ENCODE assay signal across 16 cellular contexts in genomic region chr10:83692196-83692595, GRCh38.
DNase-seq lines count a peak whose midpoint lies in the region; ATAC-seq and TF ChIP-seq lines count a peak whose summit lies in the region.
"Had no signal": no experiment of that assay in that cellular context is flagged by ENCODE, and none has a peak within 500 bp of the region (broad histone marks: within the 10 kb centered on the region; RNA-seq: fewer than 3 reads in every experiment).

No MANE protein-coding gene starts in this region.

- no peak for ATAC-seq in stimulated activated naive CD8-positive, alpha-beta T cell treated with anti-CD3 and anti-CD28 coated beads, Interleukin-15, Interleukin-2, amounts not matched to agents 100 U/mL and 50 U/mL, for 24 hours
- ATAC-seq in natural killer cell treated with Interleukin-12 subunit alpha and Interleukin-12 subunit beta and Interleukin-15 and Interleukin-18, amount 100 ng/mL, for 72 hours = no peak
- ATAC-seq: GM12878, GM23338, HepG2 had no signal

- CTCF ChIA-PET in MCF 10A (lab: Yijun Ruan, JAX) (interaction anchor here (0.6 kb wide), 1 partner anchor 204 kb away, joined by 4 read pairs; no protein-coding TSS in a partner anchor), PC-9 (lab: Charles Lee) (no interaction called here)

- no peaks in the 10 kb centered on the region for H3K9me3 ChIP-seq in breast epithelium
- 0 out of 2 replicates have a peak, but pooled peaks cover 3% of the 10 kb centered on the region for H3K9me3 ChIP-seq in PC-9 (ENCODE audit: insufficient read depth, low read depth)
- no peaks in the 10 kb centered on the region for H3K9me3 ChIP-seq in osteoblast (ENCODE audit: low read depth, low read length)
- H3K9me3 ChIP-seq in vagina = no peaks in the 10 kb centered on the region
- H3K9me3 ChIP-seq: BLaER1, Caco-2 had no signal

- H3K79me2 ChIP-seq in PC-9 (ENCODE audit: low read depth) = no peaks in the 10 kb centered on the region
- no peaks in the 10 kb centered on the region for H3K79me2 ChIP-seq in osteoblast (ENCODE audit: insufficient read depth, low read length)

- H3K36me3 Mint-ChIP-seq in MCF 10A (ENCODE audit: insufficient read depth, unreplicated experiment) = peaks cover 4% of the 10 kb centered on the region
- no peaks in the 10 kb centered on the region for H3K36me3 Mint-ChIP-seq in natural killer cell treated with Interleukin-12 subunit alpha and Interleukin-12 subunit beta and Interleukin-15 and Interleukin-18, amount 100 ng/mL, for 72 hours
- H3K36me3 Mint-ChIP-seq: CD8-positive, alpha-beta memory T cell had no signal

- intact Hi-C loops in MCF 10A (cut with micrococcal nuclease) (loop anchor here (10.0 kb wide), 1 partner anchor 1437 kb away; no protein-coding TSS in a partner anchor), breast epithelium (cut with DNase I; ENCODE audit: low total_unique reads) (no loop called here), PC-9 (cut with micrococcal nuclease; ENCODE audit: unreplicated experiment) (no loop called here), vagina (cut with DNase I) (no loop called here)

- no peaks in the 10 kb centered on the region for H3K9me2 ChIP-seq in PC-9 (ENCODE audit: insufficient read depth)

- peaks cover 6% of the 10 kb centered on the region for H3K4me1 Mint-ChIP-seq in MCF 10A (ENCODE audit: insufficient read depth, unreplicated experiment)
- H3K4me1 Mint-ChIP-seq in natural killer cell treated with Interleukin-12 subunit alpha and Interleukin-12 subunit beta and Interleukin-15 and Interleukin-18, amount 100 ng/mL, for 72 hours (ENCODE audit: low read depth in 2 of 2) = no peaks in the 10 kb centered on the region
- H3K4me1 Mint-ChIP-seq: CD8-positive, alpha-beta memory T cell had no signal

- H3K27me3 ChIP-seq in breast epithelium (no peaks in the 10 kb centered on the region), PC-9 (ENCODE audit: insufficient read depth, low read depth) (no peaks in the 10 kb centered on the region), osteoblast (ENCODE audit: insufficient read depth, low read length) (no peaks in the 10 kb centered on the region), vagina (no peaks in the 10 kb centered on the region)
- H3K27me3 ChIP-seq: BLaER1 had no signal

- no peaks in the 10 kb centered on the region for H3K36me3 ChIP-seq in breast epithelium
- H3K36me3 ChIP-seq in PC-9 (ENCODE audit: low read depth) = no peaks in the 10 kb centered on the region
- H3K36me3 ChIP-seq in osteoblast (ENCODE audit: insufficient read depth, low read length) = no peaks in the 10 kb centered on the region
- no peaks in the 10 kb centered on the region for H3K36me3 ChIP-seq in vagina
- H3K36me3 ChIP-seq: BLaER1 had no signal

- no peak overlapping the region for H3K27ac ChIP-seq in breast epithelium
- H3K27ac ChIP-seq in PC-9 = peak overlapping the region; percentile 52
- no peak overlapping the region for H3K27ac ChIP-seq in osteoblast (ENCODE audit: low read depth, low read length)
- H3K27ac ChIP-seq in vagina = no peak overlapping the region
- H3K27ac ChIP-seq: 22Rv1, BLaER1 had no signal

- no peak overlapping the region for H3K4me3 Mint-ChIP-seq in MCF 10A (ENCODE audit: unreplicated experiment)
- no peak overlapping the region for H3K4me3 Mint-ChIP-seq in natural killer cell treated with Interleukin-12 subunit alpha and Interleukin-12 subunit beta and Interleukin-15 and Interleukin-18, amount 100 ng/mL, for 72 hours
- H3K4me3 Mint-ChIP-seq: CD8-positive, alpha-beta memory T cell; GM23338 had no signal

- H3K4me2 ChIP-seq in PC-9 = 0 out of 2 replicates have a peak overlapping the region, but pooled peaks have one; percentile 5
- H3K4me2 ChIP-seq in osteoblast (ENCODE audit: insufficient read depth, low read length) = no peak overlapping the region
- H3K4me2 ChIP-seq: BLaER1, GM23338 had no signal

- H4K20me1 ChIP-seq in PC-9 (ENCODE audit: insufficient read depth) = no peaks in the 10 kb centered on the region
- H4K20me1 ChIP-seq in osteoblast (ENCODE audit: insufficient read depth, low read length) = no peaks in the 10 kb centered on the region
- H4K20me1 ChIP-seq: BLaER1 had no signal

- no peak for TF ChIP-seq CTCF in MCF 10A (IDR thresholded peaks at IDR 0.05; ENCODE audit: unreplicated experiment)
- no peak for TF ChIP-seq CTCF in breast epithelium (IDR thresholded peaks at IDR 0.05)
- no peak for TF ChIP-seq CTCF in PC-9 (conservative IDR thresholded peaks at IDR 0.05)
- no peak for TF ChIP-seq CTCF in osteoblast (IDR thresholded peaks at IDR 0.05; ENCODE audit: extremely low read depth, low read depth, low read length)
- no peak for TF ChIP-seq CTCF in vagina (IDR thresholded peaks at IDR 0.05)

- H3K4me3 ChIP-seq in breast epithelium (no peak overlapping the region), PC-9 (no peak overlapping the region), osteoblast (ENCODE audit: insufficient read depth, low read length) (no peak overlapping the region), vagina (no peak overlapping the region)
- H3K4me3 ChIP-seq: BLaER1, GM12878, GM23338 had no signal

- no peaks in the 10 kb centered on the region for H3K9me3 Mint-ChIP-seq in MCF 10A (ENCODE audit: unreplicated experiment)
- H3K9me3 Mint-ChIP-seq in natural killer cell treated with Interleukin-12 subunit alpha and Interleukin-12 subunit beta and Interleukin-15 and Interleukin-18, amount 100 ng/mL, for 72 hours = peaks cover 2% of the 10 kb centered on the region
- H3K9me3 Mint-ChIP-seq: GM23338 had no signal

- H3F3A ChIP-seq in PC-9 (ENCODE audit: insufficient read depth, low read depth) = no peaks in the 10 kb centered on the region

- no peaks in the 10 kb centered on the region for H3K27me3 Mint-ChIP-seq in MCF 10A (ENCODE audit: insufficient read depth, unreplicated experiment)
- no peaks in the 10 kb centered on the region for H3K27me3 Mint-ChIP-seq in natural killer cell treated with Interleukin-12 subunit alpha and Interleukin-12 subunit beta and Interleukin-15 and Interleukin-18, amount 100 ng/mL, for 72 hours
- H3K27me3 Mint-ChIP-seq: CD8-positive, alpha-beta memory T cell had no signal

- H2AFZ ChIP-seq in PC-9 (no peak overlapping the region), osteoblast (ENCODE audit: low read length) (no peak overlapping the region)
- H2AFZ ChIP-seq: GM23338 had no signal

- no peak overlapping the region for H3K27ac Mint-ChIP-seq in MCF 10A (ENCODE audit: low read depth, unreplicated experiment)
- no peak overlapping the region for H3K27ac Mint-ChIP-seq in natural killer cell treated with Interleukin-12 subunit alpha and Interleukin-12 subunit beta and Interleukin-15 and Interleukin-18, amount 100 ng/mL, for 72 hours
- H3K27ac Mint-ChIP-seq: CD8-positive, alpha-beta memory T cell; GM23338 had no signal

- POLR2A ChIA-PET in MCF 10A (lab: Yijun Ruan, JAX) = interaction anchor here (1.3 kb wide), 1 partner anchor 9 kb away, joined by 3 read pairs; no protein-coding TSS in a partner anchor
- POLR2A ChIA-PET in PC-9 (lab: Charles Lee; ENCODE audit: unreplicated experiment) = no interaction called here

- BruUV-seq in MCF 10A (replicated peaks; lab: Mats Ljungman, UMichigan) (no TSS peak), PC-9 (replicated peaks; lab: Mats Ljungman, UMichigan) (no TSS peak)

- no peaks in the 10 kb centered on the region for H3K4me1 ChIP-seq in breast epithelium
- H3K4me1 ChIP-seq in PC-9 (replicated peaks; ENCODE audit: insufficient read depth) = peaks cover 5% of the 10 kb centered on the region; the same call in 1 of the 2 replicates
- no peaks in the 10 kb centered on the region for H3K4me1 ChIP-seq in osteoblast (ENCODE audit: insufficient read depth, low read length)
- no peaks in the 10 kb centered on the region for H3K4me1 ChIP-seq in vagina
- H3K4me1 ChIP-seq: BLaER1, Caco-2 had no signal

- DNase-seq in MCF 10A (ENCODE audit: unreplicated experiment) (peak; percentile 46), breast epithelium (ENCODE audit: low spot score in 2 of 2) (no peak), PC-9 (peak in 1 of 2 experiments; percentile 95), osteoblast (ENCODE audit: insufficient read length, low spot score, missing footprints) (peak; percentile 47), vagina (ENCODE audit: extremely low spot score in 2 of 2) (no peak)
- DNase-seq in stimulated activated naive CD8-positive, alpha-beta T cell treated with anti-CD3 and anti-CD28 coated beads, Interleukin-15, Interleukin-2, amounts not matched to agents 100 U/mL and 50 U/mL, for 24 hours = no peak
- no peak for DNase-seq in natural killer cell treated with Interleukin-12 subunit alpha and Interleukin-12 subunit beta and Interleukin-15 and Interleukin-18, amount 100 ng/mL, for 72 hours (ENCODE audit: low spot score)
- DNase-seq: Caco-2; CD8-positive, alpha-beta memory T cell; DMS53; H7 had no signal

- TF ChIP-seq POLR2A in breast epithelium (IDR thresholded peaks at IDR 0.05) = no peak
- no peak for TF ChIP-seq POLR2A in vagina (IDR thresholded peaks at IDR 0.05)

Comparison
In these comparisons a context has a peak if more than half of its experiments do, and no peak if none do; other contexts are left out.
1. DNase-seq: peak in MCF 10A (single experiment) and osteoblast (single experiment); none in breast epithelium (0 of 2), stimulated activated naive CD8-positive, alpha-beta T cell treated with anti-CD3 and anti-CD28 coated beads, Interleukin-15, Interleukin-2, amounts not matched to agents 100 U/mL and 50 U/mL, for 24 hours (single experiment), natural killer cell treated with Interleukin-12 subunit alpha and Interleukin-12 subunit beta and Interleukin-15 and Interleukin-18, amount 100 ng/mL, for 72 hours (single experiment) and vagina (0 of 2).